1 cellular context compared by ENCODE assay signal in genomic region chr22:46502776-46503175, GRCh38.
TF ChIP-seq lines count a peak whose summit lies in the region.

No MANE protein-coding gene starts in this region.

TF ChIP-seq in GM12878, 131 proteins besides CTCF, POLR2A, EP300 and RAD21:
- TF ChIP-seq ZNF622 (IDR thresholded peaks at IDR 0.05) (no peak), RFX5 (IDR thresholded peaks at IDR 0.05; ENCODE audit: low read depth, low read length) (no peak), TCF7 (IDR thresholded peaks at IDR 0.05; ENCODE audit: borderline replicate concordance) (no peak), GATAD2B (conservative IDR thresholded peaks at IDR 0.05; ENCODE audit: low read depth) (no peak), ZSCAN29 (IDR thresholded peaks at IDR 0.05) (no peak), NKRF (conservative IDR thresholded peaks at IDR 0.05) (no peak), NFIC (IDR thresholded peaks at IDR 0.05; ENCODE audit: low read depth, low read length) (no peak), HCFC1 (IDR thresholded peaks at IDR 0.05; ENCODE audit: low read length) (no peak), TARDBP (IDR thresholded peaks at IDR 0.05; ENCODE audit: borderline replicate concordance) (no peak), DPF2 (IDR thresholded peaks at IDR 0.05) (no peak), NFXL1 (IDR thresholded peaks at IDR 0.05; ENCODE audit: borderline replicate concordance) (no peak), REST (IDR thresholded peaks at IDR 0.05; ENCODE audit: low read depth, low read length) (no peak), NRF1 (conservative IDR thresholded peaks at IDR 0.05; ENCODE audit: low read depth, low read length) (no peak), WRNIP1 (IDR thresholded peaks at IDR 0.05; ENCODE audit: borderline replicate concordance, low read depth, low read length) (no peak), CHD2 (IDR thresholded peaks at IDR 0.05; ENCODE audit: borderline replicate concordance, low read depth, low read length) (no peak), IRF4 (IDR thresholded peaks at IDR 0.05; ENCODE audit: low read depth, low read length) (no peak)
